Comparison of ENCODE assay signal across 8 cellular contexts in genomic region chr3:158802399-158803023, GRCh38. TPM values are rescaled to one million over a fixed set of nuclear protein-coding genes. Genes with fewer than 3 reads are reported as not detected.
DNase-seq lines count a peak whose midpoint lies in the region; ATAC-seq, FAIRE-seq and TF ChIP-seq lines count a peak whose summit lies in the region.

No MANE protein-coding gene starts in this region.

- H3K36me3 Mint-ChIP-seq in natural killer cell, result no peaks in the 10 kb centered on the region

- no peaks in the 10 kb centered on the region for H3K9me3 Mint-ChIP-seq in natural killer cell

- H3K27ac Mint-ChIP-seq in natural killer cell, result peak overlapping the region; percentile 80 to 89

- no peaks in the 10 kb centered on the region for H3K27me3 Mint-ChIP-seq in natural killer cell (ENCODE audit: low read depth in 2 of 2)

- TF ChIP-seq POLR2A in erythroblast (IDR thresholded peaks at IDR 0.05; ENCODE audit: low read length), result no peak

- DNase-seq in DMS53 treated with DMSO at 0.1 percent for 48 hours (lab: John Stamatoyannopoulos, UW; ENCODE audit: unreplicated experiment), result peak; percentile 0
- DNase-seq in T follicular helper cell (ENCODE audit: low read depth), result peak; percentile 0
- DNase-seq in erythroblast (lab: John Stamatoyannopoulos, UW), result peak; percentile 70 to 80
- DNase-seq in natural killer cell, result no peak
- DNase-seq in frontal cortex (ENCODE audit: low spot score in 2 of 2), result no peak
- no peak for DNase-seq in HCEC 1CT

- ATAC-seq in GM19395 (IDR thresholded peaks at IDR 0.05; ENCODE audit: unreplicated experiment) (peak; percentile 49), HG03432 (IDR thresholded peaks at IDR 0.05; ENCODE audit: unreplicated experiment) (peak; percentile 31), natural killer cell (peak in 2 of 3 donors; percentile 6 to 48)

- intact Hi-C loops in natural killer cell (cut with micrococcal nuclease), result loop anchor here (2.0 kb wide), 1 partner anchor 158 kb away; the partner anchor contains the start of gene GFM1

- peaks cover 28 to 31% of the 10 kb centered on the region in 2 donors for H3K4me1 Mint-ChIP-seq in natural killer cell

- H3K4me3 Mint-ChIP-seq in natural killer cell, result peak overlapping the region; percentile 90

- no peak for FAIRE-seq in frontal cortex (lab: Jason Lieb, UNC)

- no peak for TF ChIP-seq CTCF in natural killer cell (IDR thresholded peaks at IDR 0.05)

RNA-seq across cellular contexts. Expression of gene MFSD1, which starts 0.7 kb away (rescaled TPM):
- total RNA-seq in natural killer cell (10 to 100 TPM; 27.3 to 37.3 (median 33.6) TPM), frontal cortex (34.6 TPM)

Comparison
In these comparisons a context has a peak if more than half of its experiments do, and no peak if none do; other contexts are left out.
1. DNase-seq: peak in DMS53 treated with DMSO at 0.1 percent for 48 hours (single experiment), T follicular helper cell (single experiment) and erythroblast (2 of 2); none in natural killer cell (single experiment), frontal cortex (0 of 2) and HCEC 1CT (single experiment).
2. Peak in every context shown above with its lines, with median percentiles within 50 percentile points of each other: ATAC-seq.